ENCODE assay signal across 9 cellular contexts in the genomic region with DNA sequence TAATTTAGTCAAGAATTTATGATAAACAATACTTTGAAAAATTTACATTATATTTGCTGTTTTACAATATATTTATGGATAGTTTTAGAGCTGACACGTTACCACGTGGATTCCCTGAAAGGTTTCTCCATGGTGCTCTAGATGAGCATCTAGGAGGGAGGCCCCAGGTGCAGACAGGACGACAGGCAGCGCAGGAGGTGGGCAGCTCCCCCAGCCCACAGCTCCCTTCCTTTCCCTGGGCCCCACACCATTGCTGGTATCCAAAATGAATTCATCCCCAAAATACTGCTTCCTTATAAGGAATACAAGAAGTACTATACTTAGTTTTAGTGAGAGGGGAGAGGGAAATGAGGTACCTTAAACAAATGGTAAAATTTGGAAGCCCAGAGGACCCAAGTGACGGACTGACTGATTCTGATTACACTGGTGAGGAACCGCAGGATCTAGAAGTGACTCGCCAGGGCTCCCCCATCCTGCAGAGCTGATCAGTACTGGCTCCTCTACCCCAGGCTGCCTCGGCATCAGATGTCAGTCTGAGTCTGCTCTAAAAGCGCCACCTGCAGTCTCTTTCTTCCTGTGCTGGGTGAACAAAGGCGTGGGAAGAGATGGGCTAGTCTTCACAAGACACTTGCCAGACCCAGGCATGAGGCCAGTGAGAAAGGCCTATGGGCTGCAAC.
DNase-seq lines count a peak whose midpoint lies in the region; ATAC-seq and TF ChIP-seq lines count a peak whose summit lies in the region.
"Had no signal": no experiment of that assay in that cellular context is flagged by ENCODE, and none has a peak within 500 bp of the region (broad histone marks: within the 10 kb centered on the region; RNA-seq: fewer than 3 reads in every experiment).

No MANE protein-coding gene starts in this region.

- H3K27me3 Mint-ChIP-seq in CD8-positive, alpha-beta memory T cell, result no peaks in the 10 kb centered on the region

- no peak overlapping the region for H3K27ac ChIP-seq in CD8-positive, alpha-beta memory T cell (ENCODE audit: low read depth, low read length)
- H3K27ac ChIP-seq in OCI-LY1 (ENCODE audit: low read depth, low read length, poor library complexity, severe bottlenecking) (no peak overlapping the region), iPS-18a (ENCODE audit: low read length) (peak overlapping the region; percentile 7)
- H3K27ac ChIP-seq: thoracic aorta had no signal

- H3F3A ChIP-seq in OCI-LY1 (ENCODE audit: insufficient read depth, low read length), result no peaks in the 10 kb centered on the region

- H3K4me3 Mint-ChIP-seq in CD8-positive, alpha-beta memory T cell, result peak overlapping the region in 6 of 7 donors; percentile 15 to 82 (median 42)

- H3K9ac ChIP-seq in OCI-LY1 (ENCODE audit: low read length), result no peak overlapping the region
- peak overlapping the region; percentile 26 for H3K9ac ChIP-seq in iPS-18a (ENCODE audit: low read length)

- peaks cover 22 to 30% (median 30%) of the 10 kb centered on the region in 3 donors for H3K4me1 Mint-ChIP-seq in CD8-positive, alpha-beta memory T cell

- TF ChIP-seq CTCF in OCI-LY1 (IDR thresholded peaks at IDR 0.05; ENCODE audit: low read length), result peak; percentile 51

- H3K9me2 ChIP-seq in OCI-LY1 (ENCODE audit: low read depth, low read length), result no peaks in the 10 kb centered on the region

- no peaks in the 10 kb centered on the region for H3K9me3 ChIP-seq in CD8-positive, alpha-beta memory T cell (ENCODE audit: low read length)
- H3K9me3 ChIP-seq in OCI-LY1 (ENCODE audit: low read length) (no peaks in the 10 kb centered on the region), iPS-18a (ENCODE audit: control insufficient read depth, low read depth, low read length) (no peaks in the 10 kb centered on the region)
- H3K9me3 ChIP-seq: thoracic aorta had no signal

- peak; percentile 37 to 76 (median 54) for DNase-seq in CD8-positive, alpha-beta memory T cell
- DNase-seq in activated T-helper 1 cell treated with Interleukin-2 at 50 U/mL for 16 hours (ENCODE audit: low read depth) (peak; percentile 44), NCI-H2081 treated with DMSO at 0.1 percent for 48 hours (lab: John Stamatoyannopoulos, UW) (no peak)
- DNase-seq in stimulated activated CD8-positive, alpha-beta memory T cell treated with anti-CD3 and anti-CD28 coated beads, Interleukin-2, amount 100 ng/mL, for 1 hour (ENCODE audit: low read depth in 2 of 2), result peak; percentile 9 to 25

- CTCF ChIA-PET in CD8-positive, alpha-beta memory T cell (lab: Charles Lee), result interaction anchor here (0.6 to 3.3 kb wide), 9 partner anchors 10 to 125 kb away, joined by 3 to 20 read pairs (median 3); no protein-coding TSS in a partner anchor

- H3K27me3 ChIP-seq in CD8-positive, alpha-beta memory T cell (ENCODE audit: insufficient read depth, low read length, poor library complexity, severe bottlenecking), result no peaks in the 10 kb centered on the region
- H3K27me3 ChIP-seq in OCI-LY1 (ENCODE audit: insufficient read depth, low read length), result no peaks in the 10 kb centered on the region
- H3K27me3 ChIP-seq in iPS-18a (ENCODE audit: control insufficient read depth, insufficient read depth, low read length), result no peaks in the 10 kb centered on the region

- H3K36me3 Mint-ChIP-seq in CD8-positive, alpha-beta memory T cell, result no peaks in the 10 kb centered on the region

- H3K9me3 Mint-ChIP-seq in CD8-positive, alpha-beta memory T cell, result no peaks in the 10 kb centered on the region

- H4K20me1 ChIP-seq in OCI-LY1 (ENCODE audit: insufficient read depth, low read length), result no peaks in the 10 kb centered on the region

- H3K36me3 ChIP-seq in CD8-positive, alpha-beta memory T cell (ENCODE audit: insufficient read depth, low read length), result no peaks in the 10 kb centered on the region
- no peaks in the 10 kb centered on the region for H3K36me3 ChIP-seq in OCI-LY1 (ENCODE audit: insufficient read depth, low read length)
- H3K36me3 ChIP-seq in iPS-18a (ENCODE audit: control insufficient read depth, low read depth, low read length), result peaks cover 25% of the 10 kb centered on the region

- H3K79me2 ChIP-seq in OCI-LY1 (ENCODE audit: insufficient read depth, low read length), result no peaks in the 10 kb centered on the region

- POLR2A ChIA-PET in CD8-positive, alpha-beta memory T cell (lab: Charles Lee), result no interaction called here

- H2AFZ ChIP-seq in OCI-LY1 (ENCODE audit: low read length), result no peak overlapping the region

- peaks cover 21% of the 10 kb centered on the region for H3K4me1 ChIP-seq in CD8-positive, alpha-beta memory T cell (ENCODE audit: insufficient read depth, low read length)
- H3K4me1 ChIP-seq in OCI-LY1 (ENCODE audit: insufficient read depth, low read length, severe bottlenecking) (peaks cover 9% of the 10 kb centered on the region), iPS-18a (ENCODE audit: control insufficient read depth, low read depth, low read length) (peaks cover 12% of the 10 kb centered on the region)

- H3K4me3 ChIP-seq in CD8-positive, alpha-beta memory T cell (ENCODE audit: low read length), result no peak overlapping the region
- H3K4me3 ChIP-seq in OCI-LY1 (ENCODE audit: low read depth, low read length, poor library complexity, severe bottlenecking), result no peak overlapping the region
- H3K4me3 ChIP-seq in iPS-18a (ENCODE audit: low read length), result no peak overlapping the region
- H3K4me3 ChIP-seq: thoracic aorta had no signal

- H3K27ac Mint-ChIP-seq in CD8-positive, alpha-beta memory T cell, result peak overlapping the region in 7 of 8 donors; percentile 77 to 99 (median 92)

- ATAC-seq in GM19468 (IDR thresholded peaks at IDR 0.05; ENCODE audit: extremely low read depth, unreplicated experiment) (peak; percentile 84), HG03521 (IDR thresholded peaks at IDR 0.05; ENCODE audit: unreplicated experiment) (peak; percentile 87)

- H3K4me2 ChIP-seq in OCI-LY1 (ENCODE audit: low read length), result no peak overlapping the region
